ENCODE assay signal across 17 cellular contexts in genomic region chr3:135967867-135968266, GRCh38. TPM values are rescaled to one million over a fixed set of nuclear protein-coding genes. Genes with fewer than 3 reads are reported as not detected.
A peak's percentile ranks its signal among the peaks of the same experiment; 100 is the strongest.
DNase-seq lines count a peak whose midpoint lies in the region; ATAC-seq and TF ChIP-seq lines count a peak whose summit lies in the region.
"Had no signal": no experiment of that assay in that cellular context is flagged by ENCODE, and none has a peak within 500 bp of the region (broad histone marks: within the 10 kb centered on the region; RNA-seq: fewer than 3 reads in every experiment).

No MANE protein-coding gene starts in this region.

- peaks cover 26% of the 10 kb centered on the region for H3K4me1 ChIP-seq in iPS-18a (ENCODE audit: control insufficient read depth, low read depth, low read length)

- no peaks in the 10 kb centered on the region for H3K27me3 ChIP-seq in iPS-18a (ENCODE audit: control insufficient read depth, insufficient read depth, low read length)
- H3K27me3 ChIP-seq: right lobe of liver had no signal

- no peaks in the 10 kb centered on the region for H3K36me3 Mint-ChIP-seq in activated T-helper 17 cell treated with anti-CD3 and anti-CD28 coated beads, Interleukin-2, amount 50 U/mL, for 72 hours (ENCODE audit: low read depth)
- H3K36me3 Mint-ChIP-seq in activated naive CD8-positive, alpha-beta T cell treated with anti-CD3 and anti-CD28 coated beads for 36 hours, result no peaks in the 10 kb centered on the region
- H3K36me3 Mint-ChIP-seq: CD8-positive, alpha-beta T cell had no signal

- no peaks in the 10 kb centered on the region for H3K4me1 Mint-ChIP-seq in activated T-helper 17 cell treated with anti-CD3 and anti-CD28 coated beads, Interleukin-2, amount 50 U/mL, for 72 hours
- peaks cover 20% of the 10 kb centered on the region for H3K4me1 Mint-ChIP-seq in activated naive CD8-positive, alpha-beta T cell treated with anti-CD3 and anti-CD28 coated beads for 36 hours

- H3K27me3 Mint-ChIP-seq in activated T-helper 17 cell treated with anti-CD3 and anti-CD28 coated beads, Interleukin-2, amount 50 U/mL, for 72 hours, result peaks cover 38% of the 10 kb centered on the region
- H3K27me3 Mint-ChIP-seq in activated naive CD8-positive, alpha-beta T cell treated with anti-CD3 and anti-CD28 coated beads for 36 hours, result peaks cover 25% of the 10 kb centered on the region

- no peak overlapping the region for H3K27ac ChIP-seq in iPS-18a (ENCODE audit: low read length)
- H3K27ac ChIP-seq: right lobe of liver had no signal

- H3K9ac ChIP-seq in iPS-18a (ENCODE audit: low read length), result no peak overlapping the region

- H3K9me3 ChIP-seq in iPS-18a (ENCODE audit: control insufficient read depth, low read depth, low read length), result no peaks in the 10 kb centered on the region
- H3K9me3 ChIP-seq: right lobe of liver had no signal

- H3K36me3 ChIP-seq in iPS-18a (ENCODE audit: control insufficient read depth, low read depth, low read length), result no peaks in the 10 kb centered on the region
- H3K36me3 ChIP-seq: right lobe of liver had no signal

- H3K4me3 ChIP-seq in HFF-Myc (replicated peaks; ENCODE audit: low read depth, low read length) (peak overlapping the region; percentile 86), iPS-18a (ENCODE audit: low read length) (peak overlapping the region; percentile 69)
- H3K4me3 ChIP-seq: right lobe of liver had no signal

- H3K9me3 Mint-ChIP-seq in activated T-helper 17 cell treated with anti-CD3 and anti-CD28 coated beads, Interleukin-2, amount 50 U/mL, for 72 hours, result no peaks in the 10 kb centered on the region
- no peaks in the 10 kb centered on the region for H3K9me3 Mint-ChIP-seq in activated naive CD8-positive, alpha-beta T cell treated with anti-CD3 and anti-CD28 coated beads for 36 hours
- H3K9me3 Mint-ChIP-seq: CD8-positive, alpha-beta T cell had no signal

- ATAC-seq in activated T-helper 17 cell treated with anti-CD3 and anti-CD28 coated beads, Interleukin-2, amount 50 U/mL, for 72 hours (replicated peaks), result no peak
- ATAC-seq in GM21737 (IDR thresholded peaks at IDR 0.05; ENCODE audit: unreplicated experiment), result no peak
- ATAC-seq in stimulated activated naive CD8-positive, alpha-beta T cell treated with anti-CD3 and anti-CD28 coated beads, Interleukin-15, Interleukin-2, amounts not matched to agents 100 U/mL and 50 U/mL, for 24 hours, result no peak
- ATAC-seq: activated CD8-positive, alpha-beta T cell treated with anti-CD3 and anti-CD28 coated beads, Interleukin-2, amount 10 ng/mL, durations not matched to agents 7 days and 5 days; CD8-positive, alpha-beta T cell had no signal

- no peak for DNase-seq in HFF-Myc (ENCODE audit: extremely low read depth, low read depth)
- peak; percentile 76 for DNase-seq in renal cortical epithelial cell (ENCODE audit: low read depth)
- DNase-seq in activated naive CD8-positive, alpha-beta T cell treated with anti-CD3 and anti-CD28 coated beads for 36 hours, result no peak
- no peak for DNase-seq in stimulated activated naive CD8-positive, alpha-beta T cell treated with anti-CD3 and anti-CD28 coated beads, Interleukin-15, Interleukin-2, amounts not matched to agents 100 U/mL and 50 U/mL, for 24 hours
- no peak for DNase-seq in C1 segment of cervical spinal cord (lab: John Stamatoyannopoulos, UW)
- DNase-seq: activated CD8-positive, alpha-beta T cell treated with anti-CD3 and anti-CD28 coated beads, Interleukin-2, amount 10 ng/mL, durations not matched to agents 7 days and 5 days; activated gamma-delta T cell; CD8-positive, alpha-beta T cell; HCEC 1CT; midbrain; NCI-H1930; NCI-H774; right lobe of liver; SIG-M5 had no signal

- TF ChIP-seq CTCF in HFF-Myc (IDR thresholded peaks at IDR 0.05; ENCODE audit: low read depth, low read length, missing control alignments), result no peak

- peak overlapping the region; percentile 65 for H3K4me3 Mint-ChIP-seq in activated T-helper 17 cell treated with anti-CD3 and anti-CD28 coated beads, Interleukin-2, amount 50 U/mL, for 72 hours
- no peak overlapping the region for H3K4me3 Mint-ChIP-seq in activated naive CD8-positive, alpha-beta T cell treated with anti-CD3 and anti-CD28 coated beads for 36 hours
- H3K4me3 Mint-ChIP-seq: activated CD8-positive, alpha-beta T cell treated with anti-CD3 and anti-CD28 coated beads, Interleukin-2, amount 10 ng/mL, durations not matched to agents 7 days and 5 days; CD8-positive, alpha-beta T cell had no signal

- H3K27ac Mint-ChIP-seq in activated T-helper 17 cell treated with anti-CD3 and anti-CD28 coated beads, Interleukin-2, amount 50 U/mL, for 72 hours, result no peak overlapping the region
- no peak overlapping the region for H3K27ac Mint-ChIP-seq in activated naive CD8-positive, alpha-beta T cell treated with anti-CD3 and anti-CD28 coated beads for 36 hours
- H3K27ac Mint-ChIP-seq: activated CD8-positive, alpha-beta T cell treated with anti-CD3 and anti-CD28 coated beads, Interleukin-2, amount 10 ng/mL, durations not matched to agents 7 days and 5 days; CD8-positive, alpha-beta T cell had no signal

RNA-seq across cellular contexts. Expression of gene PPP2R3A, which starts 2.3 kb away (rescaled TPM):
- under 1 TPM; 0.15 to 0.79 TPM for total RNA-seq in activated T-helper 17 cell treated with anti-CD3 and anti-CD28 coated beads, Interleukin-2, amount 50 U/mL, for 72 hours
- total RNA-seq in renal cortical epithelial cell, result 36.6 and 98.2 TPM in 2 replicates
- under 1 TPM; 0.44 to 0.49 TPM for total RNA-seq in activated naive CD8-positive, alpha-beta T cell treated with anti-CD3 and anti-CD28 coated beads for 36 hours

Comparison
In these comparisons a context has a peak if more than half of its experiments do, and no peak if none do; other contexts are left out.
1. RNA of gene PPP2R3A, which starts 2.3 kb away (total RNA-seq): 36.6 to 98.2 TPM in renal cortical epithelial cell; 0.15 to 0.79 TPM in activated T-helper 17 cell treated with anti-CD3 and anti-CD28 coated beads, Interleukin-2, amount 50 U/mL, for 72 hours and 0.44 to 0.49 TPM in activated naive CD8-positive, alpha-beta T cell treated with anti-CD3 and anti-CD28 coated beads for 36 hours; every median in the first group is over 10 times any median in the second.